In the genomic region with DNA sequence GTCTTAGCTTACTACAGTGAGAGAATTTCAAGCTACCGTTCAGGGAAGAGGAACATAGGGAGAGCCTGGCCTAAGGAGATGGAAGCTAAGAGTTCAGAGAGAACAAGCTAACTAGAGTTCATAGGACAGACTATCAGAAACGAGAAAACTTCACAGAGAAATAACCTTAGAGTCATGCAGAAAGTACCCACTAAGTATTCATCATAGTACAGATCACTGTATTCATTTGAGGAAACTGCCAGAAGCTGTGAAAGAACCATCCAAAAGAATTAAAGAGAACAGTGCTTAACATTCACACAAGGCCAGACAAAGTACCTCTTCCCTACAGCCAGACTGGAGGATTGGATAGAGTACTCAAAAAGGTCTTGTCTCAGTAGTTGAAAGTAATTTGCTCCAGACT, we compare ENCODE assay signal across 1 cellular context.
TF ChIP-seq lines count a peak whose summit lies in the region.

No MANE protein-coding gene starts in this region.

TF ChIP-seq in GM12878, 131 proteins besides CTCF, POLR2A, EP300 and RAD21 (continued from another document):
- TF ChIP-seq, protein P1, sequence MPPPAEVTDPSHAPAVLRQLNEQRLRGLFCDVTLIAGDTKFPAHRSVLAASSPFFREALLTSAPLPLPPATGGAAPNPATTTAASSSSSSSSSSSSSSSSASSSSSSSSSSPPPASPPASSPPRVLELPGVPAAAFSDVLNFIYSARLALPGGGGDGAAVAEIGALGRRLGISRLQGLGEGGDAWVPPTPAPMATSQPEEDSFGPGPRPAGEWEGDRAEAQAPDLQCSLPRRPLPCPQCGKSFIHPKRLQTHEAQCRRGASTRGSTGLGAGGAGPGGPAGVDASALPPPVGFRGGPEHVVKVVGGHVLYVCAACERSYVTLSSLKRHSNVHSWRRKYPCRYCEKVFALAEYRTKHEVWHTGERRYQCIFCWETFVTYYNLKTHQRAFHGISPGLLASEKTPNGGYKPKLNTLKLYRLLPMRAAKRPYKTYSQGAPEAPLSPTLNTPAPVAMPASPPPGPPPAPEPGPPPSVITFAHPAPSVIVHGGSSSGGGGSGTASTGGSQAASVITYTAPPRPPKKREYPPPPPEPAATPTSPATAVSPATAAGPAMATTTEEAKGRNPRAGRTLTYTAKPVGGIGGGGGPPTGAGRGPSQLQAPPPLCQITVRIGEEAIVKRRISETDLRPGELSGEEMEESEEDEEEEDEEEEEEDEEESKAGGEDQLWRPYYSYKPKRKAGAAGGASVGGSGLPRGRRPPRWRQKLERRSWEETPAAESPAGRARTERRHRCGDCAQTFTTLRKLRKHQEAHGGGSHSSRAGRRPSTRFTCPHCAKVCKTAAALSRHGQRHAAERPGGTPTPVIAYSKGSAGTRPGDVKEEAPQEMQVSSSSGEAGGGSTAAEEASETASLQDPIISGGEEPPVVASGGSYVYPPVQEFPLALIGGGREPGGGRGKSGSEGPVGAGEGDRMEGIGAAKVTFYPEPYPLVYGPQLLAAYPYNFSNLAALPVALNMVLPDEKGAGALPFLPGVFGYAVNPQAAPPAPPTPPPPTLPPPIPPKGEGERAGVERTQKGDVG (CRISPR knock-in tag; IDR thresholded peaks at IDR 0.05) = no peak
- TF ChIP-seq CBX3 (IDR thresholded peaks at IDR 0.05; ENCODE audit: borderline replicate concordance, low read depth) = no peak
- TF ChIP-seq NR2F1 (conservative IDR thresholded peaks at IDR 0.05) = no peak
- no peak for TF ChIP-seq LARP7 (IDR thresholded peaks at IDR 0.05)
- TF ChIP-seq CREM (IDR thresholded peaks at IDR 0.05; ENCODE audit: low read depth) = no peak
- no peak for TF ChIP-seq REST (IDR thresholded peaks at IDR 0.05; ENCODE audit: low read depth, low read length)
- no peak for TF ChIP-seq WRNIP1 (IDR thresholded peaks at IDR 0.05; ENCODE audit: borderline replicate concordance, low read depth, low read length)
- TF ChIP-seq E2F4 (IDR thresholded peaks at IDR 0.05; ENCODE audit: low read depth, low read length) = no peak
